In genomic region chr1:101346419-101346818, GRCh38 we compare ENCODE assay signal across 21 cellular contexts.
A peak's percentile ranks its signal among the peaks of the same experiment; 100 is the strongest.
DNase-seq lines count a peak whose midpoint lies in the region; ATAC-seq and TF ChIP-seq lines count a peak whose summit lies in the region.
"Had no signal": no experiment of that assay in that cellular context is flagged by ENCODE, and none has a peak within 500 bp of the region (broad histone marks: within the 10 kb centered on the region; RNA-seq: fewer than 3 reads in every experiment).

No MANE protein-coding gene starts in this region.

- no peak overlapping the region for H3K4me3 ChIP-seq in OCI-LY7 (ENCODE audit: low read depth, low read length, poor library complexity, severe bottlenecking)
- H3K4me3 ChIP-seq: colonic mucosa, hepatocyte, K562, psoas muscle had no signal

- no peaks in the 10 kb centered on the region for H3K9me2 ChIP-seq in OCI-LY7 (ENCODE audit: insufficient read depth, low read length)

- BruUV-seq in OCI-LY7 (replicated peaks; lab: Mats Ljungman, UMichigan) = no TSS peak

- no peak overlapping the region for H3K4me2 ChIP-seq in OCI-LY7 (ENCODE audit: low read length)
- H3K4me2 ChIP-seq: hepatocyte had no signal

- POLR2A ChIA-PET in OCI-LY7 (lab: Charles Lee) = no interaction called here

- peaks cover 32% of the 10 kb centered on the region for H3K4me1 Mint-ChIP-seq in stimulated activated naive CD8-positive, alpha-beta T cell treated with anti-CD3 and anti-CD28 coated beads, Interleukin-15, Interleukin-2, amounts not matched to agents 100 ng/mL and 50 ng/mL, for 24 hours (ENCODE audit: low read depth)
- H3K4me1 Mint-ChIP-seq in activated naive CD8-positive, alpha-beta T cell (ENCODE audit: low read depth) = peaks cover 36% of the 10 kb centered on the region
- H3K4me1 Mint-ChIP-seq in stimulated activated naive CD8-positive, alpha-beta T cell treated with anti-CD3 and anti-CD28 coated beads, Interleukin-15, amount 100 ng/mL, for 72 hours = peaks cover 55% of the 10 kb centered on the region
- H3K4me1 Mint-ChIP-seq: H9 had no signal

- no peak for TF ChIP-seq CTCF in OCI-LY7 (conservative IDR thresholded peaks at IDR 0.05; ENCODE audit: low read length)

- H3K9me3 Mint-ChIP-seq in stimulated activated naive CD8-positive, alpha-beta T cell treated with anti-CD3 and anti-CD28 coated beads, Interleukin-15, Interleukin-2, amounts not matched to agents 100 ng/mL and 50 ng/mL, for 24 hours = peaks cover 10% of the 10 kb centered on the region
- H3K9me3 Mint-ChIP-seq in activated naive CD8-positive, alpha-beta T cell (ENCODE audit: low read depth) = peaks cover 5% of the 10 kb centered on the region
- peaks cover 18% of the 10 kb centered on the region in 2 donors for H3K9me3 Mint-ChIP-seq in stimulated activated naive CD8-positive, alpha-beta T cell treated with anti-CD3 and anti-CD28 coated beads, Interleukin-15, amount 100 ng/mL, for 72 hours
- H3K9me3 Mint-ChIP-seq: H9 had no signal

- no peak overlapping the region for H2AFZ ChIP-seq in OCI-LY7 (ENCODE audit: low read length)
- H2AFZ ChIP-seq: hepatocyte had no signal

- no peak overlapping the region for H3K27ac ChIP-seq in OCI-LY7 (ENCODE audit: low read depth, low read length, poor library complexity, severe bottlenecking)
- H3K27ac ChIP-seq: colonic mucosa, hepatocyte, psoas muscle had no signal

- H3K36me3 ChIP-seq in OCI-LY7 (ENCODE audit: insufficient read depth, low read length) = no peaks in the 10 kb centered on the region
- H3K36me3 ChIP-seq: colonic mucosa had no signal

- H3K27me3 Mint-ChIP-seq in stimulated activated naive CD8-positive, alpha-beta T cell treated with anti-CD3 and anti-CD28 coated beads, Interleukin-15, Interleukin-2, amounts not matched to agents 100 ng/mL and 50 ng/mL, for 24 hours = no peaks in the 10 kb centered on the region
- no peaks in the 10 kb centered on the region for H3K27me3 Mint-ChIP-seq in activated naive CD8-positive, alpha-beta T cell
- H3K27me3 Mint-ChIP-seq in stimulated activated naive CD8-positive, alpha-beta T cell treated with anti-CD3 and anti-CD28 coated beads, Interleukin-15, amount 100 ng/mL, for 72 hours = no peaks in the 10 kb centered on the region

- H3K79me2 ChIP-seq in OCI-LY7 (ENCODE audit: insufficient read depth, low read depth, low read length) = no peaks in the 10 kb centered on the region
- H3K79me2 ChIP-seq: hepatocyte had no signal

- ATAC-seq in stimulated activated naive CD8-positive, alpha-beta T cell treated with anti-CD3 and anti-CD28 coated beads, Interleukin-15, Interleukin-2, amounts not matched to agents 100 U/mL and 50 U/mL, for 24 hours = no peak
- no peak for ATAC-seq in stimulated activated naive CD8-positive, alpha-beta T cell treated with anti-CD3 and anti-CD28 coated beads, Interleukin-15, amount 100 ng/mL, for 72 hours
- ATAC-seq: K562, psoas muscle had no signal

- H3K27ac Mint-ChIP-seq in stimulated activated naive CD8-positive, alpha-beta T cell treated with anti-CD3 and anti-CD28 coated beads, Interleukin-15, Interleukin-2, amounts not matched to agents 100 ng/mL and 50 ng/mL, for 24 hours = no peak overlapping the region
- H3K27ac Mint-ChIP-seq in activated naive CD8-positive, alpha-beta T cell = peak overlapping the region; percentile 13
- H3K27ac Mint-ChIP-seq in stimulated activated naive CD8-positive, alpha-beta T cell treated with anti-CD3 and anti-CD28 coated beads, Interleukin-15, amount 100 ng/mL, for 72 hours = peak overlapping the region in 1 of 2 donors; percentile 38
- H3K27ac Mint-ChIP-seq: activated naive CD4-positive, alpha-beta T cell treated with anti-CD3 and anti-CD28 coated beads for 36 hours had no signal

- intact Hi-C loops in OCI-LY7 (cut with micrococcal nuclease; ENCODE audit: unreplicated experiment) = no loop called here

- CTCF ChIA-PET in OCI-LY7 (lab: Charles Lee; ENCODE audit: unreplicated experiment) = no interaction called here

- no peaks in the 10 kb centered on the region for H3K4me1 ChIP-seq in OCI-LY7 (ENCODE audit: insufficient read depth, low read length, poor library complexity, severe bottlenecking)
- H3K4me1 ChIP-seq: colonic mucosa, psoas muscle had no signal

- no peaks in the 10 kb centered on the region for H3K9me3 ChIP-seq in OCI-LY7 (ENCODE audit: low read length)
- H3K9me3 ChIP-seq: colonic mucosa, psoas muscle had no signal

- peak overlapping the region; percentile 32 for H3K4me3 Mint-ChIP-seq in stimulated activated naive CD8-positive, alpha-beta T cell treated with anti-CD3 and anti-CD28 coated beads, Interleukin-15, Interleukin-2, amounts not matched to agents 100 ng/mL and 50 ng/mL, for 24 hours
- H3K4me3 Mint-ChIP-seq in activated naive CD8-positive, alpha-beta T cell = peak overlapping the region; percentile 68
- H3K4me3 Mint-ChIP-seq in stimulated activated naive CD8-positive, alpha-beta T cell treated with anti-CD3 and anti-CD28 coated beads, Interleukin-15, amount 100 ng/mL, for 72 hours = peak overlapping the region; percentile 54 to 58
- H3K4me3 Mint-ChIP-seq: activated naive CD4-positive, alpha-beta T cell treated with anti-CD3 and anti-CD28 coated beads for 36 hours; H9; neural crest cell had no signal

- no peaks in the 10 kb centered on the region for H4K20me1 ChIP-seq in OCI-LY7 (ENCODE audit: insufficient read depth, low read length)

- peaks cover 5% of the 10 kb centered on the region for H3K36me3 Mint-ChIP-seq in stimulated activated naive CD8-positive, alpha-beta T cell treated with anti-CD3 and anti-CD28 coated beads, Interleukin-15, Interleukin-2, amounts not matched to agents 100 ng/mL and 50 ng/mL, for 24 hours (ENCODE audit: low read depth)
- H3K36me3 Mint-ChIP-seq in activated naive CD8-positive, alpha-beta T cell = peaks cover 5% of the 10 kb centered on the region

- no peak for DNase-seq in stimulated activated naive CD8-positive, alpha-beta T cell treated with anti-CD3 and anti-CD28 coated beads, Interleukin-15, Interleukin-2, amounts not matched to agents 100 U/mL and 50 U/mL, for 24 hours
- DNase-seq in M059J (ENCODE audit: low read depth) (peak; percentile 22), CD1c-positive myeloid dendritic cell (ENCODE audit: extremely low spot score) (no peak), OCI-LY7 (ENCODE audit: low spot score) (no peak), mucosa of gallbladder (ENCODE audit: low spot score) (no peak)
- DNase-seq in stimulated activated naive CD8-positive, alpha-beta T cell treated with anti-CD3 and anti-CD28 coated beads, Interleukin-15, amount 100 ng/mL, for 72 hours = no peak
- DNase-seq: activated naive CD4-positive, alpha-beta T cell treated with anti-CD3 and anti-CD28 coated beads for 36 hours; colonic mucosa; GDM1; H9; kidney; NCI-H1105; NCI-H2171; psoas muscle; small intestine; stimulated activated CD4-positive, alpha-beta T cell treated with anti-CD3 and anti-CD28 coated beads, Interleukin-4, amount 100 ng/mL, for 24 hours had no signal
